ENCODE assay signal across 9 cellular contexts in genomic region chr9:86246752-86247161, GRCh38. TPM values are rescaled to one million over a fixed set of nuclear protein-coding genes. Genes with fewer than 3 reads are reported as not detected.
DNase-seq lines count a peak whose midpoint lies in the region; ATAC-seq and TF ChIP-seq lines count a peak whose summit lies in the region.
"Had no signal": no experiment of that assay in that cellular context is flagged by ENCODE, and none has a peak within 500 bp of the region (broad histone marks: within the 10 kb centered on the region; RNA-seq: fewer than 3 reads in every experiment).

No MANE protein-coding gene starts in this region.

- 44 to 50% methylated on average over 6 of the region's 6 CpGs for WGBS in lower leg skin, 2 donors

- no peak overlapping the region for H3K4me2 ChIP-seq in MM.1S (ENCODE audit: low read depth, low read length)

- intact Hi-C loops in A673 (cut with micrococcal nuclease; ENCODE audit: unreplicated experiment) (loop anchor here (10.0 kb wide), 1 partner anchor 422 kb away; no protein-coding TSS in a partner anchor), lower leg skin (cut with DNase I; ENCODE audit: low total_unique reads) (no loop called here)

- POLR2A ChIA-PET in A673 (lab: Charles Lee; ENCODE audit: low non-redundant PET) = no interaction called here

- TF ChIP-seq CTCF in A673 (conservative IDR thresholded peaks at IDR 0.05; ENCODE audit: low read depth, low read length) = peak; percentile 22; the same call in 1 of the 2 replicates
- peak; percentile 40 for TF ChIP-seq CTCF in choroid plexus epithelial cell (conservative IDR thresholded peaks at IDR 0.05; ENCODE audit: low read depth, low read length)
- no peak for TF ChIP-seq CTCF in lower leg skin (IDR thresholded peaks at IDR 0.05)
- TF ChIP-seq CTCF in MM.1S (IDR thresholded peaks at IDR 0.05; ENCODE audit: low read length) = no peak

- no peak for TF ChIP-seq POLR2A in lower leg skin (IDR thresholded peaks at IDR 0.05)

- peak; percentile 43 for DNase-seq in A673 (ENCODE audit: low spot score)
- DNase-seq in choroid plexus epithelial cell (ENCODE audit: low read depth) = peak; percentile 44
- no peak for DNase-seq in activated T-cell treated with anti-CD3 and anti-CD28 coated beads, Interleukin-2, amount 50 U/mL, for 1 hour
- no peak for DNase-seq in lower leg skin (ENCODE audit: low spot score in 2 of 2)
- DNase-seq in MM.1S = no peak
- DNase-seq in NCI-H226 = no peak

- H3K4me1 ChIP-seq in A673 (ENCODE audit: insufficient read depth, low read length, poor library complexity, severe bottlenecking) (no peaks in the 10 kb centered on the region), MM.1S (ENCODE audit: low read length) (no peaks in the 10 kb centered on the region)
- H3K4me1 ChIP-seq: uterus had no signal

- H3K79me2 ChIP-seq in MM.1S (ENCODE audit: low read length) = no peaks in the 10 kb centered on the region

- H3K9ac ChIP-seq in MM.1S (ENCODE audit: low read length) = no peak overlapping the region

- no peak overlapping the region for H2AFZ ChIP-seq in MM.1S (ENCODE audit: low read length)

- H3K27ac ChIP-seq in A673 (ENCODE audit: low read depth, low read length, poor library complexity, severe bottlenecking) (no peak overlapping the region), MM.1S (ENCODE audit: low read length) (no peak overlapping the region)
- H3K27ac ChIP-seq: uterus had no signal

- no peaks in the 10 kb centered on the region for H3F3A ChIP-seq in MM.1S (ENCODE audit: insufficient read depth, low read length)

- no peaks in the 10 kb centered on the region for H4K20me1 ChIP-seq in MM.1S (ENCODE audit: insufficient read depth, low read length)

- no peaks in the 10 kb centered on the region for H3K9me2 ChIP-seq in MM.1S (replicated peaks; ENCODE audit: insufficient read depth, low read length)

- ATAC-seq in GM19043 (IDR thresholded peaks at IDR 0.05; ENCODE audit: low read depth, unreplicated experiment) (peak; percentile 87), HG03108 (IDR thresholded peaks at IDR 0.05; ENCODE audit: unreplicated experiment) (peak; percentile 93)

- no TSS peak for BruUV-seq in A673 (replicated peaks; lab: Mats Ljungman, UMichigan)

- H3K27me3 ChIP-seq in A673 (replicated peaks; ENCODE audit: insufficient read depth, low read depth, low read length, poor library complexity) (no peaks in the 10 kb centered on the region), MM.1S (replicated peaks; ENCODE audit: insufficient read depth, low read length) (no peaks in the 10 kb centered on the region)
- H3K27me3 ChIP-seq: uterus had no signal

- CTCF ChIA-PET in A673 (lab: Charles Lee) = no interaction called here

- H3K36me3 ChIP-seq in A673 (ENCODE audit: insufficient read depth, low read length, poor library complexity, severe bottlenecking) = no peaks in the 10 kb centered on the region
- no peaks in the 10 kb centered on the region for H3K36me3 ChIP-seq in MM.1S (replicated peaks; ENCODE audit: insufficient read depth, low read length)
- H3K36me3 ChIP-seq: uterus had no signal

- no peak overlapping the region for H3K4me3 ChIP-seq in A673 (ENCODE audit: low read depth, low read length, poor library complexity, severe bottlenecking)
- no peak overlapping the region for H3K4me3 ChIP-seq in choroid plexus epithelial cell (ENCODE audit: low read depth, low read length)
- no peak overlapping the region for H3K4me3 ChIP-seq in lower leg skin (ENCODE audit: low read depth, poor library complexity, severe bottlenecking)
- H3K4me3 ChIP-seq in MM.1S (ENCODE audit: low read length) = no peak overlapping the region
- H3K4me3 ChIP-seq: uterus had no signal

- H3K9me3 ChIP-seq in A673 (ENCODE audit: low read depth, low read length, poor library complexity, severe bottlenecking) = no peaks in the 10 kb centered on the region
- no peaks in the 10 kb centered on the region for H3K9me3 ChIP-seq in MM.1S (replicated peaks; ENCODE audit: insufficient read depth, low read length)
- H3K9me3 ChIP-seq: uterus had no signal

RNA-seq across cellular contexts. Expression of gene C9orf153, which starts 12.7 kb away (rescaled TPM):
- 0.35 and 0.56 TPM in 2 replicates for total RNA-seq in A673 (2021)
- total RNA-seq in lower leg skin = under 1 TPM in 2 of 4 donors, not detected in 2; 0.16 to 0.63 TPM

RNA-seq across cellular contexts. Expression of gene ISCA1, which starts 35.6 kb away (rescaled TPM):
- total RNA-seq in A673 (2021) (36.4 and 42.5 TPM in 2 replicates), lower leg skin (10 to 100 TPM; 24.1 to 36.1 (median 27.6) TPM)

Comparison
In these comparisons a context has a peak if more than half of its experiments do, and no peak if none do; other contexts are left out.
1. DNase-seq: peak in A673 (single experiment) and choroid plexus epithelial cell (single experiment); none in activated T-cell treated with anti-CD3 and anti-CD28 coated beads, Interleukin-2, amount 50 U/mL, for 1 hour (single experiment), lower leg skin (0 of 2), MM.1S (single experiment) and NCI-H226 (single experiment).
2. CTCF ChIP-seq: peak in A673 (single experiment) and choroid plexus epithelial cell (single experiment); none in lower leg skin (0 of 3) and MM.1S (single experiment).